In genomic region chr10:34213193-34213804, GRCh38 we compare ENCODE assay signal across 1 cellular context.
TF ChIP-seq lines count a peak whose summit lies in the region.

No MANE protein-coding gene starts in this region.

TF ChIP-seq in HepG2, 621 proteins besides CTCF, POLR2A, EP300 and RAD21 (continued from another document and continues in another):
- TF ChIP-seq FOXP1 (IDR thresholded peaks at IDR 0.05) (peak; percentile 46; the same call in 1 of the 2 replicates), FOXP1 (CRISPR knock-in tag; IDR thresholded peaks at IDR 0.05) (peak; percentile 86), ZSCAN31 (CRISPR knock-in tag; IDR thresholded peaks at IDR 0.05; ENCODE audit: low read depth) (peak; percentile 48; the same call in 1 of the 2 replicates), ZNF230 (CRISPR knock-in tag; IDR thresholded peaks at IDR 0.05) (no peak), ZBTB40 (IDR thresholded peaks at IDR 0.05) (no peak), ZBTB40 (CRISPR knock-in tag; IDR thresholded peaks at IDR 0.05) (peak; percentile 15; the same call in 1 of the 2 replicates), HNF1B (CRISPR knock-in tag; IDR thresholded peaks at IDR 0.05) (peak; percentile 97), MBD4 (IDR thresholded peaks at IDR 0.05; ENCODE audit: borderline replicate concordance, low read length) (peak; percentile 77; the same call in 1 of the 2 replicates), BRD4 (CRISPR knock-in tag; IDR thresholded peaks at IDR 0.05) (peak; percentile 77; the same call in 1 of the 2 replicates), SIX4 (CRISPR knock-in tag; IDR thresholded peaks at IDR 0.05) (peak; percentile 95), ARID5B (CRISPR knock-in tag; IDR thresholded peaks at IDR 0.05) (peak; percentile 97), DMAP1 (CRISPR knock-in tag; IDR thresholded peaks at IDR 0.05) (peak; percentile 52; the same call in 1 of the 2 replicates), HMG20B (CRISPR knock-in tag; conservative IDR thresholded peaks at IDR 0.05) (peak; percentile 86), NCOA2 (CRISPR knock-in tag; IDR thresholded peaks at IDR 0.05) (peak; percentile 98), SMC3 (IDR thresholded peaks at IDR 0.05; ENCODE audit: low read length) (peak; percentile 32; the same call in 1 of the 2 replicates), ZEB1 (IDR thresholded peaks at IDR 0.05; ENCODE audit: insufficient replicate concordance, low read depth) (peak; percentile 63), RNF219 (CRISPR knock-in tag; IDR thresholded peaks at IDR 0.05) (no peak), NFIC (IDR thresholded peaks at IDR 0.05; ENCODE audit: low read length) (peak; percentile 95), SOX13 (IDR thresholded peaks at IDR 0.05) (0 out of 2 replicates have a peak, but pooled peaks have one; percentile 75), SOX13 (CRISPR knock-in tag; conservative IDR thresholded peaks at IDR 0.05 in 1 of 2, IDR thresholded peaks at IDR 0.05 in 1 of 2) (peak in 1 of 2 experiments; percentile 95; a peak in 2 of 4 replicates), ZBED4 (CRISPR knock-in tag; IDR thresholded peaks at IDR 0.05; ENCODE audit: borderline replicate concordance) (0 out of 2 replicates have a peak, but pooled peaks have one; percentile 15), NFKBIZ (CRISPR knock-in tag; IDR thresholded peaks at IDR 0.05) (peak; percentile 62; the same call in 1 of the 2 replicates), SOX6 (IDR thresholded peaks at IDR 0.05) (no peak), SOX6 (CRISPR knock-in tag; IDR thresholded peaks at IDR 0.05) (peak; percentile 92), ZNF615 (CRISPR knock-in tag; IDR thresholded peaks at IDR 0.05; ENCODE audit: borderline replicate concordance) (0 out of 2 replicates have a peak, but pooled peaks have one; percentile 90), ADNP (CRISPR knock-in tag; IDR thresholded peaks at IDR 0.05) (no peak), ZBTB7A (CRISPR knock-in tag; IDR thresholded peaks at IDR 0.05) (0 out of 2 replicates have a peak, but pooled peaks have one; percentile 36), TFDP2 (CRISPR knock-in tag; IDR thresholded peaks at IDR 0.05) (0 out of 2 replicates have a peak, but pooled peaks have one; percentile 15), TOPORS (CRISPR knock-in tag; IDR thresholded peaks at IDR 0.05) (peak; percentile 59; the same call in 1 of the 2 replicates), ZNF644 (CRISPR knock-in tag; IDR thresholded peaks at IDR 0.05; ENCODE audit: low read depth) (peak; percentile 78), SP140L (CRISPR knock-in tag; IDR thresholded peaks at IDR 0.05; ENCODE audit: borderline replicate concordance) (0 out of 2 replicates have a peak, but pooled peaks have one; percentile 30)
